In genomic region chr2:13035866-13036265, GRCh38 we compare ENCODE assay signal across 9 cellular contexts.
"Had no signal": no experiment of that assay in that cellular context is flagged by ENCODE, and none has a peak within 500 bp of the region (broad histone marks: within the 10 kb centered on the region; RNA-seq: fewer than 3 reads in every experiment).

No MANE protein-coding gene starts in this region.

- H3K9me3 ChIP-seq: HAP-1 had no signal

- H3K4me3 ChIP-seq: GM23248, HAP-1, K562 had no signal

- ATAC-seq: HCT116, K562 had no signal

- H3K36me3 ChIP-seq: HAP-1 had no signal

- H3K27ac ChIP-seq: GM23248 had no signal

- H3K4me1 ChIP-seq: HAP-1 had no signal

- DNase-seq: GM23248, GOT3, H7, HFFc6, IMR-90, KG1 had no signal

- H2AFZ ChIP-seq: GM23248 had no signal
